ENCODE assay signal across 8 cellular contexts in genomic region chr3:46693038-46693896, GRCh38. TPM values are rescaled to one million over a fixed set of nuclear protein-coding genes. Genes with fewer than 3 reads are reported as not detected.
DNase-seq lines count a peak whose midpoint lies in the region; ATAC-seq, FAIRE-seq and TF ChIP-seq lines count a peak whose summit lies in the region.

Gene ALS2CL (minus strand): TSS chr3:46693679. CDS start chr3:46689440, 4,239 bp downstream.

- peaks cover 3% of the 10 kb centered on the region for H3K27me3 ChIP-seq in cardiac muscle cell

- peak; percentile 51 for DNase-seq in GM18507 (ENCODE audit: extremely low spot score, insufficient read length, low read depth)
- DNase-seq in RWPE1 (ENCODE audit: low spot score), result peak; percentile 73
- DNase-seq in cardiac muscle cell (ENCODE audit: low read depth in 1 of 2, low spot score in 1 of 2), result peak; percentile 17 to 65
- peak; percentile 38 for DNase-seq in renal cortical epithelial cell (ENCODE audit: low read depth)
- no peak for DNase-seq in NCI-H748 (lab: John Stamatoyannopoulos, UW; ENCODE audit: unreplicated experiment)
- no peak for DNase-seq in NCI-H526 treated with DMSO at 0.1 percent for 48 hours (lab: John Stamatoyannopoulos, UW)

- no peaks in the 10 kb centered on the region for H3K9me3 Mint-ChIP-seq in activated naive CD4-positive, alpha-beta T cell treated with anti-CD3 and anti-CD28 coated beads, Interleukin-2, amount 50 U/mL, for 24 hours

- H3K4me3 Mint-ChIP-seq in activated naive CD4-positive, alpha-beta T cell treated with anti-CD3 and anti-CD28 coated beads, Interleukin-2, amount 50 U/mL, for 24 hours, result peak within 1 kb of the TSS; percentile 87

- H3K9me3 ChIP-seq in cardiac muscle cell (ENCODE audit: low read depth), result no peaks in the 10 kb centered on the region

- H3K4me1 Mint-ChIP-seq in activated naive CD4-positive, alpha-beta T cell treated with anti-CD3 and anti-CD28 coated beads, Interleukin-2, amount 50 U/mL, for 24 hours, result peaks cover 72% of the 10 kb centered on the region

- peak within 1 kb of the TSS; percentile 36 for H3K4me3 ChIP-seq in cardiac muscle cell

- H3K27ac ChIP-seq in RWPE1 (peak within 1 kb of the TSS; percentile 100), cardiac muscle cell (no peak within 1 kb of the TSS)

- H3K36me3 ChIP-seq in cardiac muscle cell, result no peaks in the 10 kb centered on the region

- TF ChIP-seq CTCF in RWPE1 (conservative IDR thresholded peaks at IDR 0.05; ENCODE audit: low read depth), result no peak
- TF ChIP-seq CTCF in cardiac muscle cell (IDR thresholded peaks at IDR 0.05; ENCODE audit: low read depth, low read length), result no peak

- H3K36me3 Mint-ChIP-seq in activated naive CD4-positive, alpha-beta T cell treated with anti-CD3 and anti-CD28 coated beads, Interleukin-2, amount 50 U/mL, for 24 hours, result no peaks in the 10 kb centered on the region

- no peak for FAIRE-seq in GM18507 (lab: Jason Lieb, UNC)

- CTCF ChIA-PET in RWPE1 (lab: Yijun Ruan, JAX), result interaction anchor here (0.5 to 0.8 kb wide), 4 partner anchors 200 to 545 kb away, joined by 3 read pairs; no protein-coding TSS in a partner anchor

- no peaks in the 10 kb centered on the region for H3K27me3 Mint-ChIP-seq in activated naive CD4-positive, alpha-beta T cell treated with anti-CD3 and anti-CD28 coated beads, Interleukin-2, amount 50 U/mL, for 24 hours

- ATAC-seq in GM18867 (IDR thresholded peaks at IDR 0.05; ENCODE audit: unreplicated experiment), result no peak

- POLR2A ChIA-PET in RWPE1 (lab: Yijun Ruan, JAX; ENCODE audit: low non-redundant PET), result interaction anchor here (0.6 to 1.3 kb wide), 2 partner anchors 10 to 413 kb away, joined by 3 to 4 read pairs; no protein-coding TSS in a partner anchor

- H3K27ac Mint-ChIP-seq in activated naive CD4-positive, alpha-beta T cell treated with anti-CD3 and anti-CD28 coated beads, Interleukin-2, amount 50 U/mL, for 24 hours, result no peak within 1 kb of the TSS

- H3K4me1 ChIP-seq in cardiac muscle cell (ENCODE audit: low read depth), result peaks cover 18% of the 10 kb centered on the region

RNA-seq across cellular contexts. Expression of gene ALS2CL, which starts in this region (rescaled TPM):
- total RNA-seq in cardiac muscle cell, result 3.0 and 11.4 TPM in 2 replicates
- polyA plus RNA-seq in cardiac muscle cell, result 2.2 and 10.8 TPM in 2 replicates
- 19.0 and 24.8 TPM in 2 replicates for total RNA-seq in renal cortical epithelial cell

Comparison
In these comparisons a context has a peak if more than half of its experiments do, and no peak if none do; other contexts are left out.
1. DNase-seq: peak in GM18507 (single experiment), RWPE1 (single experiment), cardiac muscle cell (2 of 2) and renal cortical epithelial cell (single experiment); none in NCI-H748 (single experiment) and NCI-H526 treated with DMSO at 0.1 percent for 48 hours (single experiment).